7 cellular contexts compared by ENCODE assay signal in genomic region chr17:30768771-30769170, GRCh38. TPM values are rescaled to one million over a fixed set of nuclear protein-coding genes. Genes with fewer than 3 reads are reported as not detected.
DNase-seq lines count a peak whose midpoint lies in the region; ATAC-seq and TF ChIP-seq lines count a peak whose summit lies in the region.
"Not testable (repeated sequence)": the region's sequence is repeated elsewhere in the genome, so short reads cannot be mapped to it uniquely, and the experiment has no call there.

No MANE protein-coding gene starts in this region.

- in situ Hi-C loops in GM23248 (cut with MboI); mammary epithelial cell (cut with MboI; ENCODE audit: low sequenced_read_pairs in 2 of 2): not testable (repeated sequence)

- not testable (repeated sequence) for H3K79me2 ChIP-seq in ACC112 (ENCODE audit: control insufficient read depth, insufficient read depth, low read length, unreplicated experiment); mammary epithelial cell (ENCODE audit: insufficient read depth, low read length); osteoblast (ENCODE audit: insufficient read depth, low read length)
- H3K79me2 ChIP-seq in GM23248 (ENCODE audit: insufficient read depth), result peaks cover 22% of the 10 kb centered on the region; the same call in 1 of the 2 replicates

- intact Hi-C loops in mammary epithelial cell (cut with micrococcal nuclease), result not testable (repeated sequence)

- peaks cover 29% of the 10 kb centered on the region for H3K36me3 Mint-ChIP-seq in activated CD4-positive, alpha-beta T cell treated with anti-CD3 and anti-CD28 coated beads, Interleukin-2, amount 10 ng/mL, durations not matched to agents 7 days and 5 days (ENCODE audit: low read depth)

- H3K9me3 Mint-ChIP-seq in activated CD4-positive, alpha-beta T cell treated with anti-CD3 and anti-CD28 coated beads, Interleukin-2, amount 10 ng/mL, durations not matched to agents 7 days and 5 days, result not testable (repeated sequence)

- not testable (repeated sequence) for H3K27me3 ChIP-seq in ACC112 (ENCODE audit: insufficient read depth, low read length); GM23248 (replicated peaks; ENCODE audit: insufficient read depth); mammary epithelial cell (ENCODE audit: insufficient read depth, low read length); foreskin keratinocyte; osteoblast (ENCODE audit: insufficient read depth, low read length)

- not testable (repeated sequence) for H3K27me3 Mint-ChIP-seq in activated CD4-positive, alpha-beta T cell treated with anti-CD3 and anti-CD28 coated beads, Interleukin-2, amount 10 ng/mL, durations not matched to agents 7 days and 5 days

- not testable (repeated sequence) for ATAC-seq in foreskin keratinocyte

- not testable (repeated sequence) for TF ChIP-seq CTCF in mammary epithelial cell (conservative IDR thresholded peaks at IDR 0.05 in 1 of 2, IDR thresholded peaks at IDR 0.05 in 1 of 2; ENCODE audit: extremely low read depth in 1 of 2, insufficient read depth in 1 of 2, low read depth in 1 of 2, low read length in 2 of 2); foreskin keratinocyte (conservative IDR thresholded peaks at IDR 0.05); osteoblast (IDR thresholded peaks at IDR 0.05; ENCODE audit: extremely low read depth, low read depth, low read length)

- H2AFZ ChIP-seq in ACC112 (ENCODE audit: low read length, unreplicated experiment); GM23248; mammary epithelial cell (ENCODE audit: low read depth, low read length); osteoblast (ENCODE audit: low read length): not testable (repeated sequence)

- not testable (repeated sequence) for BruUV-seq in mammary epithelial cell (replicated peaks; lab: Mats Ljungman, UMichigan)

- DNase-seq in GM23248 (peak; percentile 51), M059J (ENCODE audit: low read depth) (peak; percentile 17), mammary epithelial cell (peak; percentile 56), foreskin keratinocyte (peak; percentile 9 to 36), osteoblast (ENCODE audit: insufficient read length, low spot score, missing footprints) (peak; percentile 15)
- not testable (repeated sequence) for DNase-seq in activated CD4-positive, alpha-beta T cell treated with anti-CD3 and anti-CD28 coated beads, Interleukin-2, amount 10 ng/mL, durations not matched to agents 7 days and 5 days

- not testable (repeated sequence) for H4K20me1 ChIP-seq in GM23248 (ENCODE audit: insufficient read depth); mammary epithelial cell (ENCODE audit: insufficient read depth, low read length); osteoblast (ENCODE audit: insufficient read depth, low read length)

- not testable (repeated sequence) for H3K4me1 ChIP-seq in ACC112 (ENCODE audit: control insufficient read depth, insufficient read depth, low read length, unreplicated experiment); mammary epithelial cell (ENCODE audit: insufficient read depth, low read length); foreskin keratinocyte; osteoblast (ENCODE audit: insufficient read depth, low read length)
- 0 out of 2 replicates have a peak, but pooled peaks cover 14% of the 10 kb centered on the region for H3K4me1 ChIP-seq in GM23248 (ENCODE audit: insufficient read depth)

- not testable (repeated sequence) for H3K36me3 ChIP-seq in ACC112 (ENCODE audit: insufficient read depth, low read length)
- H3K36me3 ChIP-seq in GM23248 (ENCODE audit: low read depth), result peaks cover 39% of the 10 kb centered on the region
- H3K36me3 ChIP-seq in mammary epithelial cell (ENCODE audit: insufficient read depth, low read length), result peaks cover 12% of the 10 kb centered on the region
- peaks cover 22% of the 10 kb centered on the region for H3K36me3 ChIP-seq in osteoblast (ENCODE audit: insufficient read depth, low read length)

- not testable (repeated sequence) for H3K9ac ChIP-seq in GM23248; mammary epithelial cell (ENCODE audit: insufficient read depth, low read length)

- dilution Hi-C loops in mammary epithelial cell (cut with HindIII; ENCODE audit: low sequenced_read_pairs), result not testable (repeated sequence)

- CTCF ChIA-PET in activated CD4-positive, alpha-beta T cell treated with anti-CD3 and anti-CD28 coated beads, Interleukin-2, amount 10 ng/mL, durations not matched to agents 7 days and 5 days (lab: Charles Lee); mammary epithelial cell (lab: Charles Lee; ENCODE audit: low non-redundant PET): not testable (repeated sequence)

- POLR2A ChIA-PET in activated CD4-positive, alpha-beta T cell treated with anti-CD3 and anti-CD28 coated beads, Interleukin-2, amount 10 ng/mL, durations not matched to agents 7 days and 5 days (lab: Charles Lee), result not testable (repeated sequence)

- H3K9me3 ChIP-seq in GM23248 (ENCODE audit: low read depth); mammary epithelial cell (replicated peaks; ENCODE audit: insufficient read depth, low read length); osteoblast (ENCODE audit: low read depth, low read length): not testable (repeated sequence)

- H3K27ac ChIP-seq in ACC112 (ENCODE audit: low read depth, low read length), result peak overlapping the region; percentile 60; the same call in 1 of the 2 replicates
- peak overlapping the region; percentile 31 for H3K27ac ChIP-seq in GM23248
- not testable (repeated sequence) for H3K27ac ChIP-seq in mammary epithelial cell (ENCODE audit: insufficient read depth, low read depth, low read length); foreskin keratinocyte; osteoblast (ENCODE audit: low read depth, low read length)

- not testable (repeated sequence) for H3K4me3 Mint-ChIP-seq in activated CD4-positive, alpha-beta T cell treated with anti-CD3 and anti-CD28 coated beads, Interleukin-2, amount 10 ng/mL, durations not matched to agents 7 days and 5 days

- WGBS in GM23248 (ENCODE audit: low coverage in 1 of 2, low lambda C conversion rate in 2 of 2, missing lambda C conversion rate in 2 of 2), 2 experiments, result 36 to 52% methylated on average over 3 of the region's 3 CpGs
- WGBS in mammary epithelial cell (ENCODE audit: low coverage, missing lambda C conversion rate), result 56% methylated on average over 3 of the region's 3 CpGs

- peak overlapping the region; percentile 22 for H3K27ac Mint-ChIP-seq in activated CD4-positive, alpha-beta T cell treated with anti-CD3 and anti-CD28 coated beads, Interleukin-2, amount 10 ng/mL, durations not matched to agents 7 days and 5 days

- not testable (repeated sequence) for H3K4me2 ChIP-seq in GM23248 (ENCODE audit: unreplicated experiment); mammary epithelial cell (ENCODE audit: insufficient read depth, low read depth, low read length); osteoblast (ENCODE audit: insufficient read depth, low read length)

- H3K4me3 ChIP-seq in ACC112 (ENCODE audit: low read depth, low read length); GM23248; mammary epithelial cell (replicated peaks in 1 of 3; ENCODE audit: insufficient read depth in 1 of 3, low read depth in 2 of 3, low read length in 3 of 3); osteoblast (ENCODE audit: insufficient read depth, low read length): not testable (repeated sequence)

- not testable (repeated sequence) for H3K9me2 ChIP-seq in GM23248 (ENCODE audit: insufficient read depth)

- H3F3A ChIP-seq in GM23248 (ENCODE audit: insufficient read depth), result not testable (repeated sequence)

- H3K4me1 Mint-ChIP-seq in activated CD4-positive, alpha-beta T cell treated with anti-CD3 and anti-CD28 coated beads, Interleukin-2, amount 10 ng/mL, durations not matched to agents 7 days and 5 days, result not testable (repeated sequence)

RNA-seq across cellular contexts. Expression of gene CRLF3, which starts 55.7 kb away (rescaled TPM):
- total RNA-seq in GM23248 (2014; rRNA removed; shearing (Covaris generic)), result 14.4 and 18.6 TPM in 2 replicates
- 13.2 and 13.6 TPM in 2 replicates for polyA plus RNA-seq in GM23248 (2016; fragmentation: Nextera tagmentation; extraction: Ambion mirVana)
- total RNA-seq in M059J (2014; rRNA removed; shearing (Covaris generic)), result 8.1 and 13.1 TPM in 2 replicates
- 10 to 100 TPM; 68.6 to 68.8 TPM for total RNA-seq in activated CD4-positive, alpha-beta T cell treated with anti-CD3 and anti-CD28 coated beads, Interleukin-2, amount 10 ng/mL, durations not matched to agents 7 days and 5 days
- total RNA-seq in mammary epithelial cell, result 10 to 100 TPM; 18.7 to 20.7 TPM
- 10.9 TPM for polyA plus RNA-seq in mammary epithelial cell
- 20.7 TPM for polyA minus RNA-seq in mammary epithelial cell
- total RNA-seq in foreskin keratinocyte, result 13.5 and 15.7 TPM in 2 replicates
- 5.3 and 7.0 TPM in 2 replicates for polyA plus RNA-seq in foreskin keratinocyte
- 11.6 and 11.8 TPM in 2 replicates for total RNA-seq in osteoblast
